1 cellular context compared by ENCODE assay signal in genomic region chr1:111747282-111747734, GRCh38.
TF ChIP-seq lines count a peak whose summit lies in the region.

No MANE protein-coding gene starts in this region.

TF ChIP-seq in K562, 482 proteins besides CTCF, POLR2A, EP300 and RAD21 (continued from another document and continues in another):
- TF ChIP-seq REST (CRISPR knock-in tag; IDR thresholded peaks at IDR 0.05; ENCODE audit: low read depth): no peak
- no peak for TF ChIP-seq ZNF79 (CRISPR knock-in tag; IDR thresholded peaks at IDR 0.05; ENCODE audit: low read depth)
- TF ChIP-seq ELK3 (CRISPR knock-in tag; IDR thresholded peaks at IDR 0.05): no peak
- TF ChIP-seq NONO (IDR thresholded peaks at IDR 0.05; ENCODE audit: low read depth in 2 of 2, low read length in 1 of 2): no peak
- TF ChIP-seq HES1 (IDR thresholded peaks at IDR 0.05; ENCODE audit: low read depth): no peak
- TF ChIP-seq CUX1 (CRISPR knock-in tag; IDR thresholded peaks at IDR 0.05): no peak
- no peak for TF ChIP-seq ZNF23 (CRISPR knock-in tag; IDR thresholded peaks at IDR 0.05)
- TF ChIP-seq PHB2 (IDR thresholded peaks at IDR 0.05; ENCODE audit: low read depth): no peak
- no peak for TF ChIP-seq ZNF239 (CRISPR knock-in tag; IDR thresholded peaks at IDR 0.05)
- peak; percentile 41; the same call in 1 of the 2 replicates for TF ChIP-seq DPF2 (IDR thresholded peaks at IDR 0.05)
- no peak for TF ChIP-seq E2F4 (CRISPR knock-in tag; IDR thresholded peaks at IDR 0.05; ENCODE audit: low read depth)
- no peak for TF ChIP-seq FUS (optimal IDR thresholded peaks at IDR 0.05; ENCODE audit: low read depth, low read length)
- no peak for TF ChIP-seq BMI1 (IDR thresholded peaks at IDR 0.05; ENCODE audit: low read length)
- no peak for TF ChIP-seq ZNF324 (CRISPR knock-in tag; IDR thresholded peaks at IDR 0.05)
- no peak for TF ChIP-seq SRSF3 (IDR thresholded peaks at IDR 0.05; ENCODE audit: insufficient read depth, low read length)
- TF ChIP-seq TRIM25 (IDR thresholded peaks at IDR 0.05; ENCODE audit: borderline replicate concordance): no peak
- no peak; the same call in 1 of the 2 replicates for TF ChIP-seq ZNF232 (CRISPR knock-in tag; IDR thresholded peaks at IDR 0.05)
- no peak for TF ChIP-seq MBD2 (IDR thresholded peaks at IDR 0.05; ENCODE audit: borderline replicate concordance, low read depth)
- TF ChIP-seq MLLT1 (IDR thresholded peaks at IDR 0.05): no peak
- TF ChIP-seq TOE1 (IDR thresholded peaks at IDR 0.05; ENCODE audit: borderline replicate concordance): 0 out of 2 replicates have a peak, but pooled peaks have one; percentile 45
- no peak for TF ChIP-seq TOE1 (CRISPR knock-in tag; IDR thresholded peaks at IDR 0.05; ENCODE audit: borderline replicate concordance, low read depth)
- TF ChIP-seq CREBBP (IDR thresholded peaks at IDR 0.05; ENCODE audit: low read depth, low read length): no peak
- no peak for TF ChIP-seq TSC22D4 (tag; IDR thresholded peaks at IDR 0.05)
- no peak for TF ChIP-seq ARID2 (IDR thresholded peaks at IDR 0.05)
- TF ChIP-seq RBM22 (IDR thresholded peaks at IDR 0.05; ENCODE audit: low read depth, low read length, poor library complexity, severe bottlenecking): no peak
- TF ChIP-seq MCM3 (IDR thresholded peaks at IDR 0.05): no peak
- peak; percentile 100 for TF ChIP-seq HLTF (IDR thresholded peaks at IDR 0.05)
- no peak for TF ChIP-seq ZNF253 (CRISPR knock-in tag; conservative IDR thresholded peaks at IDR 0.05)
- no peak for TF ChIP-seq BRD4 (IDR thresholded peaks at IDR 0.05)
- no peak for TF ChIP-seq NELFE (IDR thresholded peaks at IDR 0.05; ENCODE audit: insufficient read depth, insufficient read length)
- no peak for TF ChIP-seq ZNF592 (IDR thresholded peaks at IDR 0.05)
- TF ChIP-seq GMEB1 (CRISPR knock-in tag; IDR thresholded peaks at IDR 0.05): no peak
- no peak for TF ChIP-seq SMAD2 (IDR thresholded peaks at IDR 0.05; ENCODE audit: low read depth, low read length)
